8 cellular contexts compared by ENCODE assay signal in the genomic region with DNA sequence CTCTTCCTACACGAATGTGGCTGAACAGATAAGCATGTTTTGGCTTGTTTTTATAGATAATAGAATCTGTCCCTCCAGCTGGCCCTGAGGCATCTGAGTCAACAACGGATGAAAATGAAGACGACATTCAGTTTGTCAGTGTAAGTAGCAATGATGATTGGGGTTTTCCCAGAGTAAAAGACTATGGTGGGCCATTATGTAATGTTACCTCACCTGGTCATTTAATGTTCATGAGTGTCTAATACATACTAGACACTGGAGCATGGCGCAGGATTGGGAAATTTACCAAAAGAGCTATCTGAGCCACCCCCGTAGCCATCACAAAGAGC. TPM values are rescaled to one million over a fixed set of nuclear protein-coding genes. Genes with fewer than 3 reads are reported as not detected.
DNase-seq lines count a peak whose midpoint lies in the region; ATAC-seq, FAIRE-seq and TF ChIP-seq lines count a peak whose summit lies in the region.
"Not testable (repeated sequence)": the region's sequence is repeated elsewhere in the genome, so short reads cannot be mapped to it uniquely, and the experiment has no call there.

No MANE protein-coding gene starts in this region.

- no CpG with 5 or more reads among the region's 5 CpGs for WGBS in A549 (ENCODE audit: missing lambda C conversion rate)

- H3K4me2 ChIP-seq in A549, result not testable (repeated sequence)

- not testable (repeated sequence) for H3K27me3 ChIP-seq in lower lobe of right lung (ENCODE audit: low read depth)

- TF ChIP-seq CTCF in A549 (IDR thresholded peaks at IDR 0.05); lower lobe of right lung (IDR thresholded peaks at IDR 0.05): not testable (repeated sequence)

- peaks cover 32% of the 10 kb centered on the region for H3K27me3 Mint-ChIP-seq in activated CD8-positive, alpha-beta T cell treated with anti-CD3 and anti-CD28 coated beads, Interleukin-2, amount 10 ng/mL, durations not matched to agents 7 days and 5 days (ENCODE audit: low read depth)

- not testable (repeated sequence) for TF ChIP-seq EP300 in A549 (IDR thresholded peaks at IDR 0.05)

- intact Hi-C loops in lower lobe of right lung (cut with DNase I), result not testable (repeated sequence)

- POLR2A ChIA-PET in A549 (lab: Yijun Ruan, JAX); activated CD8-positive, alpha-beta T cell treated with anti-CD3 and anti-CD28 coated beads, Interleukin-2, amount 10 ng/mL, durations not matched to agents 7 days and 5 days (lab: Charles Lee): not testable (repeated sequence)

- FAIRE-seq in A549 (lab: Jason Lieb, UNC), result not testable (repeated sequence)

- H3K36me3 ChIP-seq in lower lobe of right lung, result peaks cover 22% of the 10 kb centered on the region

- peaks cover 12% of the 10 kb centered on the region; the same call in 1 of the 3 replicates for H3K4me1 ChIP-seq in A549
- H3K4me1 ChIP-seq in lower lobe of right lung, result peaks cover 16% of the 10 kb centered on the region

- TF ChIP-seq RAD21 in A549 (conservative IDR thresholded peaks at IDR 0.05 in 1 of 2, IDR thresholded peaks at IDR 0.05 in 1 of 2), result not testable (repeated sequence)

- ATAC-seq in A549, result peak; percentile 19 to 22; a peak in 5 of 6 replicates
- ATAC-seq in GM18867 (IDR thresholded peaks at IDR 0.05; ENCODE audit: unreplicated experiment), result peak; percentile 26
- peak; percentile 27 for ATAC-seq in GM19455 (IDR thresholded peaks at IDR 0.05; ENCODE audit: unreplicated experiment)
- ATAC-seq in GM21825 (IDR thresholded peaks at IDR 0.05; ENCODE audit: unreplicated experiment), result peak; percentile 23
- ATAC-seq in HG02981 (IDR thresholded peaks at IDR 0.05; ENCODE audit: unreplicated experiment), result peak; percentile 35
- peak; percentile 32 for ATAC-seq in HG03439 (IDR thresholded peaks at IDR 0.05; ENCODE audit: unreplicated experiment)
- peak; percentile 18 for ATAC-seq in activated CD8-positive, alpha-beta T cell treated with anti-CD3 and anti-CD28 coated beads, Interleukin-2, amount 10 ng/mL, durations not matched to agents 7 days and 5 days
- peak; percentile 4 to 25 for ATAC-seq in lower lobe of right lung

- not testable (repeated sequence) for H3K9me3 ChIP-seq in A549, lower lobe of right lung

- H3K4me3 Mint-ChIP-seq in activated CD8-positive, alpha-beta T cell treated with anti-CD3 and anti-CD28 coated beads, Interleukin-2, amount 10 ng/mL, durations not matched to agents 7 days and 5 days, result not testable (repeated sequence)

- peaks cover 35% of the 10 kb centered on the region for H3K36me3 Mint-ChIP-seq in activated CD8-positive, alpha-beta T cell treated with anti-CD3 and anti-CD28 coated beads, Interleukin-2, amount 10 ng/mL, durations not matched to agents 7 days and 5 days (ENCODE audit: low read depth)

- not testable (repeated sequence) for H3K9me3 Mint-ChIP-seq in activated CD8-positive, alpha-beta T cell treated with anti-CD3 and anti-CD28 coated beads, Interleukin-2, amount 10 ng/mL, durations not matched to agents 7 days and 5 days (ENCODE audit: insufficient read depth)

- CTCF ChIA-PET in A549 (lab: Yijun Ruan, JAX); activated CD8-positive, alpha-beta T cell treated with anti-CD3 and anti-CD28 coated beads, Interleukin-2, amount 10 ng/mL, durations not matched to agents 7 days and 5 days (lab: Charles Lee): not testable (repeated sequence)

- TF ChIP-seq POLR2A in A549 (IDR thresholded peaks at IDR 0.05; ENCODE audit: low read length), result not testable (repeated sequence)

- not testable (repeated sequence) for H3K27ac ChIP-seq in A549, lower lobe of right lung

- H3K27ac Mint-ChIP-seq in activated CD8-positive, alpha-beta T cell treated with anti-CD3 and anti-CD28 coated beads, Interleukin-2, amount 10 ng/mL, durations not matched to agents 7 days and 5 days, result not testable (repeated sequence)

- peaks cover 23% of the 10 kb centered on the region for H3K4me1 Mint-ChIP-seq in activated CD8-positive, alpha-beta T cell treated with anti-CD3 and anti-CD28 coated beads, Interleukin-2, amount 10 ng/mL, durations not matched to agents 7 days and 5 days (ENCODE audit: low read depth)

- not testable (repeated sequence) for H3K4me3 ChIP-seq in A549, lower lobe of right lung

- not testable (repeated sequence) for DNase-seq in A549 (ENCODE audit: low read depth in 1 of 2, low spot score in 1 of 2); activated CD8-positive, alpha-beta T cell treated with anti-CD3 and anti-CD28 coated beads, Interleukin-2, amount 10 ng/mL, durations not matched to agents 7 days and 5 days; lower lobe of right lung

RNA-seq across cellular contexts. Expression of a gene that starts 0.7 kb away (rescaled TPM):
- polyA plus RNA-seq in A549 (2011; rRNA removed) (4.6 and 6.3 TPM in 2 replicates), A549 (2017; fragmentation: RNase III; extraction: RNeasy Plus Mini Kit Qiagen cat#74134 plus additional on column Dnase treatment) (4.4 to 5.0 TPM (median 4.7 TPM) in 3 replicates)
- 1.0 and 1.3 TPM in 2 replicates for polyA plus RNA-seq in A549 (2012; cell fraction: cytosol; rRNA removed)
- 0.59 and 0.62 TPM in 2 replicates for polyA plus RNA-seq in A549 (2012; cell fraction: nucleus; rRNA removed)
- 1.0 TPM in 2 replicates for polyA minus RNA-seq in A549 (2011; rRNA and poly(A)+ RNA removed)
- total RNA-seq in activated CD8-positive, alpha-beta T cell treated with anti-CD3 and anti-CD28 coated beads, Interleukin-2, amount 10 ng/mL, durations not matched to agents 7 days and 5 days, result 10 to 100 TPM; 12.9 to 13.5 TPM
- total RNA-seq in lower lobe of right lung, result 10.2 TPM

RNA-seq across cellular contexts. Expression of a gene that starts 42.8 kb away (rescaled TPM):
- 18.6 and 23.0 TPM in 2 replicates for polyA plus RNA-seq in A549 (2011; rRNA removed)
- 4.0 and 4.1 TPM in 2 replicates for polyA plus RNA-seq in A549 (2012; cell fraction: cytosol; rRNA removed)
- 3.9 and 4.3 TPM in 2 replicates for polyA plus RNA-seq in A549 (2012; cell fraction: nucleus; rRNA removed)
- polyA plus RNA-seq in A549 (2017; fragmentation: RNase III; extraction: RNeasy Plus Mini Kit Qiagen cat#74134 plus additional on column Dnase treatment), result 7.6 to 8.9 TPM (median 8.7 TPM) in 3 replicates
- polyA minus RNA-seq in A549 (2011; rRNA and poly(A)+ RNA removed), result 25.9 and 36.0 TPM in 2 replicates
- 10 to 100 TPM; 61.0 TPM for total RNA-seq in activated CD8-positive, alpha-beta T cell treated with anti-CD3 and anti-CD28 coated beads, Interleukin-2, amount 10 ng/mL, durations not matched to agents 7 days and 5 days
- 56.9 TPM for total RNA-seq in lower lobe of right lung
